Comparison of ENCODE assay signal across 22 cellular contexts in genomic region chr1:121444096-121444495, GRCh38.
"Had no signal": no experiment of that assay in that cellular context is flagged by ENCODE, and none has a peak within 500 bp of the region (broad histone marks: within the 10 kb centered on the region; RNA-seq: fewer than 3 reads in every experiment).

No MANE protein-coding gene starts in this region.

- H3K27me3 Mint-ChIP-seq: activated naive CD8-positive, alpha-beta T cell; type B pancreatic cell had no signal

- H2AFZ ChIP-seq: neural progenitor cell had no signal

- ATAC-seq: gastroesophageal sphincter; naive thymus-derived CD8-positive, alpha-beta T cell had no signal

- H3K9me3 ChIP-seq: sigmoid colon, thoracic aorta, vagina had no signal

- H3K4me1 Mint-ChIP-seq: mesothelial cell of epicardium had no signal

- H3K4me1 ChIP-seq: esophagus muscularis mucosa, gastroesophageal sphincter, left ventricle myocardium inferior, neural progenitor cell, sigmoid colon, vagina had no signal

- H3K27ac ChIP-seq: esophagus muscularis mucosa, gastroesophageal sphincter, left ventricle myocardium inferior, neural progenitor cell, sigmoid colon, thoracic aorta, vagina had no signal

- H3K4me3 Mint-ChIP-seq: activated naive CD8-positive, alpha-beta T cell; mesothelial cell of epicardium; naive thymus-derived CD8-positive, alpha-beta T cell; neural progenitor cell; type B pancreatic cell had no signal

- H3K27ac Mint-ChIP-seq: activated naive CD8-positive, alpha-beta T cell; mesothelial cell of epicardium; naive thymus-derived CD8-positive, alpha-beta T cell; neural progenitor cell; type B pancreatic cell had no signal

- H3K4me2 ChIP-seq: neural progenitor cell had no signal

- H3K36me3 Mint-ChIP-seq: activated naive CD8-positive, alpha-beta T cell; mesothelial cell of epicardium; naive thymus-derived CD8-positive, alpha-beta T cell; neural progenitor cell; type B pancreatic cell had no signal

- H3K4me3 ChIP-seq: esophagus muscularis mucosa, gastroesophageal sphincter, left ventricle myocardium inferior, neural progenitor cell, sigmoid colon, thoracic aorta, vagina had no signal

- H3K36me3 ChIP-seq: esophagus muscularis mucosa, gastroesophageal sphincter, left ventricle myocardium inferior, neural progenitor cell, sigmoid colon, thoracic aorta, vagina had no signal

- H3K27me3 ChIP-seq: esophagus muscularis mucosa, gastroesophageal sphincter, neural progenitor cell, sigmoid colon, vagina had no signal

- DNase-seq: activated CD4-positive, alpha-beta T cell treated with anti-CD3 and anti-CD28 coated beads for 1 hour; activated naive CD4-positive, alpha-beta T cell; activated T-cell treated with anti-CD3 and anti-CD28 coated beads, Interleukin-2, amount 50 U/mL, for 1 hour; cortex of kidney; head of caudate nucleus; hypothalamus; left ventricle myocardium inferior; naive thymus-derived CD8-positive, alpha-beta T cell; posterior cingulate gyrus; sigmoid colon; stimulated activated CD4-positive, alpha-beta T cell treated with anti-CD3 and anti-CD28 coated beads, Interleukin-2, amount 100 ng/mL, for 48 hours; stimulated activated CD8-positive, alpha-beta memory T cell treated with anti-CD3 and anti-CD28 coated beads, Interleukin-4, amount 100 ng/mL, for 48 hours; stimulated activated naive CD4-positive, alpha-beta T cell; T-helper 9 cell had no signal
